ENCODE assay signal across 20 cellular contexts in the genomic region with DNA sequence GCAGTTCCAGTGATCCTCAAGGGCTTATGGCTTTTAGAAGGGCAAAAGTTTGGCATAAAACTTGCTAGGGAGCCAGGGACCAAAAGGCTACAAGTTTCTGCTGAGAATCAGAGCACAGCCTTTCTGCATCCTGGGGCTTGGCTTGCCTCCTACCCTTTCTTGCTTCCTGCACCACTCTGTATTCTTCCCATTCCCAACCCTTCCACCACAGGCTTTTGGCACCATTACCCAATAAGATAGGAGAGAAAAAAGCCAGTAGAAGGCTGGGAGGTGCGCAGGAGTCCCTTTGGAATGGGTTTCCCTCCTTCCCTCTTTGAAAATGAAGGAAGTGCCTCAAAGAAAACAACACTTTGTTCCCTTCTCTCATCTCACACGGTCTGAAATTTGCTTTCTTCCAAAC.
DNase-seq lines count a peak whose midpoint lies in the region; ATAC-seq and TF ChIP-seq lines count a peak whose summit lies in the region.
"Had no signal": no experiment of that assay in that cellular context is flagged by ENCODE, and none has a peak within 500 bp of the region (broad histone marks: within the 10 kb centered on the region; RNA-seq: fewer than 3 reads in every experiment).

No MANE protein-coding gene starts in this region.

- BruUV-seq in OCI-LY7 (replicated peaks; lab: Mats Ljungman, UMichigan), result no TSS peak

- H4K20me1 ChIP-seq in OCI-LY7 (ENCODE audit: insufficient read depth, low read length), result no peaks in the 10 kb centered on the region

- CTCF ChIA-PET in OCI-LY7 (lab: Charles Lee; ENCODE audit: unreplicated experiment), result no interaction called here

- H3K36me3 ChIP-seq in OCI-LY7 (ENCODE audit: insufficient read depth, low read length), result no peaks in the 10 kb centered on the region
- H3K36me3 ChIP-seq: Peyer's patch had no signal

- H3K4me3 ChIP-seq in OCI-LY7 (ENCODE audit: low read depth, low read length, poor library complexity, severe bottlenecking), result no peak overlapping the region
- H3K4me3 ChIP-seq: A549, Peyer's patch had no signal

- H3K9me2 ChIP-seq in OCI-LY7 (ENCODE audit: insufficient read depth, low read length), result no peaks in the 10 kb centered on the region

- DNase-seq in OCI-LY7 (ENCODE audit: low spot score) (no peak), cerebellar cortex (ENCODE audit: low spot score) (peak; percentile 26), myocyte (ENCODE audit: low read depth) (peak; percentile 69), OCI-M1 (lab: John Stamatoyannopoulos, UW) (no peak)
- no peak for DNase-seq in central memory CD4-positive, alpha-beta T cell
- DNase-seq: DMS53; EL; HCEC 1CT; KG1; NCI-H1105; NCI-H2029; NCI-H2171; NCI-H345; NCI-H524; NCI-H774; NK-92 treated with Interleukin-12 subunit alpha and Interleukin-12 subunit beta, amount 100 ng/mL, for 24 hours; Peyer's patch had no signal

- H3K79me2 ChIP-seq in OCI-LY7 (ENCODE audit: insufficient read depth, low read depth, low read length), result no peaks in the 10 kb centered on the region

- POLR2A ChIA-PET in OCI-LY7 (lab: Charles Lee), result no interaction called here

- intact Hi-C loops in OCI-LY7 (cut with micrococcal nuclease; ENCODE audit: unreplicated experiment), result no loop called here

- peak overlapping the region; percentile 74 for H2AFZ ChIP-seq in OCI-LY7 (ENCODE audit: low read length)

- H3K4me1 ChIP-seq in OCI-LY7 (ENCODE audit: insufficient read depth, low read length, poor library complexity, severe bottlenecking), result peaks cover 11% of the 10 kb centered on the region
- H3K4me1 ChIP-seq: A549, Peyer's patch had no signal

- H3K27ac ChIP-seq in OCI-LY7 (ENCODE audit: low read depth, low read length, poor library complexity, severe bottlenecking), result no peak overlapping the region
- H3K27ac ChIP-seq in temporal lobe (ENCODE audit: low read depth, low read length), result peak overlapping the region; percentile 30
- H3K27ac ChIP-seq: A549, Peyer's patch had no signal

- no peaks in the 10 kb centered on the region; the same call in 1 of the 2 replicates for H3K9me3 ChIP-seq in OCI-LY7 (ENCODE audit: low read length)
- H3K9me3 ChIP-seq: A549, Peyer's patch had no signal

- H3K4me2 ChIP-seq in OCI-LY7 (ENCODE audit: low read length), result no peak overlapping the region
- H3K4me2 ChIP-seq: A549 had no signal

- ATAC-seq in GM18861 (IDR thresholded peaks at IDR 0.05; ENCODE audit: unreplicated experiment), result no peak
- ATAC-seq: A549 had no signal

- TF ChIP-seq CTCF in OCI-LY7 (conservative IDR thresholded peaks at IDR 0.05; ENCODE audit: low read length), result no peak

Comparison
In these comparisons a context has a peak if more than half of its experiments do, and no peak if none do; other contexts are left out.
1. DNase-seq: peak in cerebellar cortex (single experiment) and myocyte (single experiment); none in OCI-LY7 (single experiment), OCI-M1 (single experiment) and central memory CD4-positive, alpha-beta T cell (single experiment).